ENCODE assay signal across 8 cellular contexts in the genomic region with DNA sequence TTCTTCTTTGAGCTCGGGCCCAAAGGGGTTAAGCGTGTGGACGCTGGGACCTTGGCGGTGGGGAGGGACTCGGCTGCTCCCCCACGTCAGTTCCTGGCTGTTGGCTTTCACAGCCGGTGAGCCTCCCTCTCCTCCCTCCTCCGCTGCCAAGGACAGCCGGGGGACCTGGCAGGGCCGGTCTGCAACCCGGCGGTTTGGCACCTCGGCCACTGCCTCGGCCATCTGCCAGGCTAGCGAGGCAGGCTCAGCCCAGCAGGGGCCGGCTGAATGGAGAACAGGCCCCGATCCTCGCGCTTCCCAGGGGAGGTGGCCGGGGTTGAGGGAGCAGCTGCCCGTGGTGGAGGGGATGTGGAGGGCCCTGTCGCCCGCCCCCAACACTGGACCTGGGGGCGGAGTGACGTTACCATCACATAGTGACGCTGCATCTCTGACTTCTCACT. TPM values are rescaled to one million over a fixed set of nuclear protein-coding genes. Genes with fewer than 3 reads are reported as not detected.
DNase-seq lines count a peak whose midpoint lies in the region; ATAC-seq and TF ChIP-seq lines count a peak whose summit lies in the region.

No MANE protein-coding gene starts in this region.

- H3K4me3 Mint-ChIP-seq in Calu3 (ENCODE audit: low read depth, unreplicated experiment): no peak overlapping the region

- peaks cover 36% of the 10 kb centered on the region for H3K36me3 Mint-ChIP-seq in Calu3 (ENCODE audit: insufficient read depth, unreplicated experiment)

- ATAC-seq in GM19035 (IDR thresholded peaks at IDR 0.05; ENCODE audit: unreplicated experiment): no peak

- no TSS peak for BruUV-seq in Calu3 (replicated peaks; lab: Mats Ljungman, UMichigan)

- no peaks in the 10 kb centered on the region for H3K9me3 Mint-ChIP-seq in Calu3 (ENCODE audit: low read depth, unreplicated experiment)

- no peaks in the 10 kb centered on the region for H3K9me3 ChIP-seq in parathyroid adenoma (ENCODE audit: control insufficient read depth, low read length)

- H3K27ac Mint-ChIP-seq in Calu3 (ENCODE audit: unreplicated experiment): no peak overlapping the region

- H3K4me2 ChIP-seq in parathyroid adenoma (ENCODE audit: low read length): peak overlapping the region; percentile 29

- H3K27me3 Mint-ChIP-seq in Calu3 (ENCODE audit: unreplicated experiment): no peaks in the 10 kb centered on the region

- H3K36me3 ChIP-seq in parathyroid adenoma (ENCODE audit: control insufficient read depth, insufficient read depth, low read length): no peaks in the 10 kb centered on the region

- intact Hi-C loops in Calu3 (cut with micrococcal nuclease; ENCODE audit: unreplicated experiment) (no loop called here), head of caudate nucleus (cut with DNase I) (no loop called here)

- CTCF ChIA-PET in Calu3 (lab: Charles Lee): interaction anchor here (0.6 kb wide), 1 partner anchor 8 kb away, joined by 5 read pairs; no protein-coding TSS in a partner anchor

- peaks cover 3% of the 10 kb centered on the region for H3K79me2 ChIP-seq in parathyroid adenoma

- peak overlapping the region; percentile 51 for H2AFZ ChIP-seq in parathyroid adenoma

- TF ChIP-seq CTCF in Calu3 (IDR thresholded peaks at IDR 0.05; ENCODE audit: unreplicated experiment) (no peak), parathyroid adenoma (IDR thresholded peaks at IDR 0.05) (no peak)

- H3K9ac ChIP-seq in parathyroid adenoma: no peak overlapping the region

- H3K27ac ChIP-seq in parathyroid adenoma: peak overlapping the region; percentile 93

- H3K4me3 ChIP-seq in parathyroid adenoma (ENCODE audit: low read depth, low read length): peak overlapping the region; percentile 12

- DNase-seq in Calu3 (peak; percentile 68), head of caudate nucleus (peak; percentile 38 to 87 (median 70)), erythroblast (lab: John Stamatoyannopoulos, UW) (no peak)
- no peak for DNase-seq in stimulated activated CD4-positive, alpha-beta T cell treated with anti-CD3 and anti-CD28 coated beads, Interleukin-4, amount 100 ng/mL, for 24 hours
- no peak for DNase-seq in NK-92 treated with Interleukin-12 subunit alpha and Interleukin-12 subunit beta, amount 100 ng/mL, for 24 hours (lab: John Stamatoyannopoulos, UW)

- TF ChIP-seq POLR2A in erythroblast (IDR thresholded peaks at IDR 0.05; ENCODE audit: low read length): no peak

- H3K4me1 ChIP-seq in parathyroid adenoma: peaks cover 43% of the 10 kb centered on the region

- no peaks in the 10 kb centered on the region for H3K27me3 ChIP-seq in parathyroid adenoma (ENCODE audit: control insufficient read depth, insufficient read depth, low read length)

- H3K4me1 Mint-ChIP-seq in Calu3 (ENCODE audit: low read depth, unreplicated experiment): peaks cover 9% of the 10 kb centered on the region

TF ChIP-seq in PFSK-1, 5 proteins besides CTCF, POLR2A, EP300 and RAD21:
- TF ChIP-seq POLR2AphosphoS5 (IDR thresholded peaks at IDR 0.05; ENCODE audit: low read depth, low read length) (no peak), FOXP2 (optimal IDR thresholded peaks at IDR 0.05; ENCODE audit: borderline replicate concordance, extremely low read depth, extremely low read length, insufficient read depth) (peak; percentile 47)
- TF ChIP-seq, protein P1, sequence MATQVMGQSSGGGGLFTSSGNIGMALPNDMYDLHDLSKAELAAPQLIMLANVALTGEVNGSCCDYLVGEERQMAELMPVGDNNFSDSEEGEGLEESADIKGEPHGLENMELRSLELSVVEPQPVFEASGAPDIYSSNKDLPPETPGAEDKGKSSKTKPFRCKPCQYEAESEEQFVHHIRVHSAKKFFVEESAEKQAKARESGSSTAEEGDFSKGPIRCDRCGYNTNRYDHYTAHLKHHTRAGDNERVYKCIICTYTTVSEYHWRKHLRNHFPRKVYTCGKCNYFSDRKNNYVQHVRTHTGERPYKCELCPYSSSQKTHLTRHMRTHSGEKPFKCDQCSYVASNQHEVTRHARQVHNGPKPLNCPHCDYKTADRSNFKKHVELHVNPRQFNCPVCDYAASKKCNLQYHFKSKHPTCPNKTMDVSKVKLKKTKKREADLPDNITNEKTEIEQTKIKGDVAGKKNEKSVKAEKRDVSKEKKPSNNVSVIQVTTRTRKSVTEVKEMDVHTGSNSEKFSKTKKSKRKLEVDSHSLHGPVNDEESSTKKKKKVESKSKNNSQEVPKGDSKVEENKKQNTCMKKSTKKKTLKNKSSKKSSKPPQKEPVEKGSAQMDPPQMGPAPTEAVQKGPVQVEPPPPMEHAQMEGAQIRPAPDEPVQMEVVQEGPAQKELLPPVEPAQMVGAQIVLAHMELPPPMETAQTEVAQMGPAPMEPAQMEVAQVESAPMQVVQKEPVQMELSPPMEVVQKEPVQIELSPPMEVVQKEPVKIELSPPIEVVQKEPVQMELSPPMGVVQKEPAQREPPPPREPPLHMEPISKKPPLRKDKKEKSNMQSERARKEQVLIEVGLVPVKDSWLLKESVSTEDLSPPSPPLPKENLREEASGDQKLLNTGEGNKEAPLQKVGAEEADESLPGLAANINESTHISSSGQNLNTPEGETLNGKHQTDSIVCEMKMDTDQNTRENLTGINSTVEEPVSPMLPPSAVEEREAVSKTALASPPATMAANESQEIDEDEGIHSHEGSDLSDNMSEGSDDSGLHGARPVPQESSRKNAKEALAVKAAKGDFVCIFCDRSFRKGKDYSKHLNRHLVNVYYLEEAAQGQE (IDR thresholded peaks at IDR 0.05; ENCODE audit: insufficient read depth in 1 of 2, low read depth in 2 of 2, low read length in 2 of 2): no peak

RNA-seq across cellular contexts. Expression of a gene that starts 5.0 kb away (rescaled TPM):
- 170 and 179 TPM in 2 replicates for total RNA-seq in Calu3 (2022)
- 437 TPM for polyA plus RNA-seq in PFSK-1 (2012; ENCODE audit: insufficient read length, low read depth)

RNA-seq across cellular contexts. Expression of a gene that starts 28.2 kb away (rescaled TPM):
- total RNA-seq in Calu3 (2022): 8.5 and 9.3 TPM in 2 replicates
- polyA plus RNA-seq in PFSK-1 (2012; ENCODE audit: insufficient read length, low read depth): 11.0 TPM

RNA-seq across cellular contexts. Expression of a gene that starts 36.9 kb away (rescaled TPM):
- total RNA-seq in Calu3 (2022): 37.7 and 41.4 TPM in 2 replicates
- 85.6 TPM for polyA plus RNA-seq in PFSK-1 (2012; ENCODE audit: insufficient read length, low read depth)

Comparison
In these comparisons a context has a peak if more than half of its experiments do, and no peak if none do; other contexts are left out.
1. DNase-seq: peak in Calu3 (single experiment) and head of caudate nucleus (42 of 42); none in stimulated activated CD4-positive, alpha-beta T cell treated with anti-CD3 and anti-CD28 coated beads, Interleukin-4, amount 100 ng/mL, for 24 hours (single experiment), NK-92 treated with Interleukin-12 subunit alpha and Interleukin-12 subunit beta, amount 100 ng/mL, for 24 hours (single experiment) and erythroblast (0 of 2).